In genomic region chr2:219422944-219423534, GRCh38 we compare ENCODE assay signal across 16 cellular contexts. TPM values are rescaled to one million over a fixed set of nuclear protein-coding genes. Genes with fewer than 3 reads are reported as not detected.
"Had no signal": no experiment of that assay in that cellular context is flagged by ENCODE, and none has a peak within 500 bp of the region (broad histone marks: within the 10 kb centered on the region; RNA-seq: fewer than 3 reads in every experiment).

No MANE protein-coding gene starts in this region.

- H3K27ac Mint-ChIP-seq: activated naive CD4-positive, alpha-beta T cell treated with anti-CD3 and anti-CD28 coated beads, Interleukin-2, amount 50 U/mL, for 72 hours; dendritic cell treated with granulocyte-macrophage colony-stimulating factor and Interleukin-4, amounts not matched to agents 40 ng/mL and 50 ng/mL, for 4 days; naive B cell; stimulated activated effector memory CD8-positive, alpha-beta T cell treated with anti-CD3 and anti-CD28 coated beads, Interleukin-12 subunit alpha, Interleukin-12 subunit beta, amount 100 ng/mL, for 72 hours; T-helper 1 cell treated with Interleukin-12 subunit alpha and Interleukin-12 subunit beta and Interleukin-4 antibody, amounts not matched to agents 30 μg/mL and 1 μg/mL, for 36 hours; WTC11 had no signal

- H3K9me3 Mint-ChIP-seq: activated naive CD4-positive, alpha-beta T cell treated with anti-CD3 and anti-CD28 coated beads, Interleukin-2, amount 50 U/mL, for 72 hours; dendritic cell treated with granulocyte-macrophage colony-stimulating factor and Interleukin-4, amounts not matched to agents 40 ng/mL and 50 ng/mL, for 4 days; stimulated activated effector memory CD8-positive, alpha-beta T cell treated with anti-CD3 and anti-CD28 coated beads, Interleukin-12 subunit alpha, Interleukin-12 subunit beta, amount 100 ng/mL, for 72 hours; T-helper 1 cell treated with Interleukin-12 subunit alpha and Interleukin-12 subunit beta and Interleukin-4 antibody, amounts not matched to agents 30 μg/mL and 1 μg/mL, for 36 hours; WTC11 had no signal

- H3K4me3 Mint-ChIP-seq: dendritic cell treated with granulocyte-macrophage colony-stimulating factor and Interleukin-4, amounts not matched to agents 40 ng/mL and 50 ng/mL, for 4 days; stimulated activated effector memory CD8-positive, alpha-beta T cell treated with anti-CD3 and anti-CD28 coated beads, Interleukin-12 subunit alpha, Interleukin-12 subunit beta, amount 100 ng/mL, for 72 hours; T-helper 1 cell treated with Interleukin-12 subunit alpha and Interleukin-12 subunit beta and Interleukin-4 antibody, amounts not matched to agents 30 μg/mL and 1 μg/mL, for 36 hours; WTC11 had no signal

- ATAC-seq: activated naive CD4-positive, alpha-beta T cell treated with anti-CD3 and anti-CD28 coated beads, Interleukin-2, amount 50 U/mL, for 72 hours; body of pancreas; SK-N-SH treated with all-trans-retinoic acid at 6 μM for 48 hours; stimulated activated effector memory CD8-positive, alpha-beta T cell treated with anti-CD3 and anti-CD28 coated beads, Interleukin-12 subunit alpha, Interleukin-12 subunit beta, amount 100 ng/mL, for 72 hours; WTC11 had no signal

- DNase-seq: activated CD4-positive, alpha-beta T cell treated with anti-CD3 and anti-CD28 coated beads for 48 hours; amniotic stem cell; body of pancreas; head of caudate nucleus; islet precursor cell; naive B cell; trophoblast cell had no signal

- H3K9me3 ChIP-seq: body of pancreas had no signal

- H3K27ac ChIP-seq: body of pancreas had no signal

- H3K36me3 Mint-ChIP-seq: activated naive CD4-positive, alpha-beta T cell treated with anti-CD3 and anti-CD28 coated beads, Interleukin-2, amount 50 U/mL, for 72 hours; naive B cell; stimulated activated effector memory CD8-positive, alpha-beta T cell treated with anti-CD3 and anti-CD28 coated beads, Interleukin-12 subunit alpha, Interleukin-12 subunit beta, amount 100 ng/mL, for 72 hours; WTC11 had no signal

- H3K4me3 ChIP-seq: body of pancreas had no signal

- H3K4me1 Mint-ChIP-seq: stimulated activated effector memory CD8-positive, alpha-beta T cell treated with anti-CD3 and anti-CD28 coated beads, Interleukin-12 subunit alpha, Interleukin-12 subunit beta, amount 100 ng/mL, for 72 hours had no signal

RNA-seq across cellular contexts. Expression of gene DES, which starts 4.9 kb away (rescaled TPM):
- total RNA-seq: activated CD8-positive, alpha-beta memory T cell treated with anti-CD3 and anti-CD28 coated beads for 36 hours; activated naive CD4-positive, alpha-beta T cell treated with anti-CD3 and anti-CD28 coated beads, Interleukin-2, amount 50 U/mL, for 72 hours; epithelial cell of proximal tubule; pulmonary artery endothelial cell had no signal
